ENCODE assay signal across 12 cellular contexts in the genomic region with DNA sequence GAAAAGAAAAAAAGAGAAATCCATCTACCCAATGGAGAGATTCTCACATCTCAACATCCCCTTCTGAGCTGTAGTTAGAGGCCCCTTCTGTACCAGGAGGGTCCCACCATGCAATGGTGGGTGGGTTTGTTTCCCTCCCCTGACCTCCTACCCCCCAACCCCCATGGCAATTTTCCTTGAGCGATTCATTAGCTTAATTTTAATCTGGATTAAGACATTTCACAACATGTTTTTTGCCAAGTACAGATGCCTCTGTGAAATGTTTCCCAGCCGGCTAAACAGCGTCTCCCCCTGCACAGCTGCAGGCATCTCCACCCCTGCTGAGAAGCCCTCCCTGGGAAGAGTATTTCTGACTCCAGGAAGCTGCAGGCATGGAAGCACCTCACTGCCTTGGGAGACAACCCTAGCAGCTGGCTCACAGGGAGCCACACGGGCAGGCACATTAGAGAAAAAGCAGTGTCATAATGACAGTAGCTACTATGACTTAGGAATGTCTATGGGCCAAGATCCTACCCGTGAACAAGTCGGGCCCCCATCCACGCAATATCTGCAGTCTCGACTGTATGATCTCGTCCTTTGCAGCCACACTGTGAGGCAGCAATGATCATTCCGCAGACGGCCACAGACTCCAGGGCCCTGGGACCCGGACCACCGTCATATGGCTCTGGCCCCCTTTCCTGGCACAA.
DNase-seq lines count a peak whose midpoint lies in the region; ATAC-seq, FAIRE-seq and TF ChIP-seq lines count a peak whose summit lies in the region.
"Had no signal": no experiment of that assay in that cellular context is flagged by ENCODE, and none has a peak within 500 bp of the region (broad histone marks: within the 10 kb centered on the region; RNA-seq: fewer than 3 reads in every experiment).

No MANE protein-coding gene starts in this region.

- H3F3A ChIP-seq in GM23338 (replicated peaks; ENCODE audit: low read depth), result no peaks in the 10 kb centered on the region

- TF ChIP-seq CTCF in GM23338 (conservative IDR thresholded peaks at IDR 0.05; ENCODE audit: low read depth in 2 of 2) (no peak), body of pancreas (IDR thresholded peaks at IDR 0.05) (no peak), kidney (IDR thresholded peaks at IDR 0.05; ENCODE audit: borderline replicate concordance, extremely low read depth, insufficient read depth) (no peak)

- H3K9ac ChIP-seq in kidney (ENCODE audit: low read length in 2 of 2) (no peak overlapping the region), stomach smooth muscle (ENCODE audit: low read length in 2 of 2) (no peak overlapping the region)

- H2AFZ ChIP-seq in GM23338, result no peak overlapping the region

- WGBS in body of pancreas, 2 donors, result 38 to 71% methylated on average over 1 to 13 of the region's 13 CpGs

- H3K36me3 ChIP-seq in GM23338 (ENCODE audit: insufficient read depth) (no peaks in the 10 kb centered on the region), body of pancreas (replicated peaks in 1 of 2; ENCODE audit: insufficient read depth in 1 of 2, low read depth in 2 of 2) (no peaks in the 10 kb centered on the region), kidney (ENCODE audit: control insufficient read depth in 1 of 2, insufficient read depth in 2 of 2, low read length in 2 of 2) (no peaks in the 10 kb centered on the region), stomach smooth muscle (ENCODE audit: control insufficient read depth in 2 of 2, insufficient read depth in 2 of 2, low read length in 2 of 2) (no peaks in the 10 kb centered on the region)

- H3K4me3 Mint-ChIP-seq in GM23338, result no peak overlapping the region
- H3K4me3 Mint-ChIP-seq: activated CD8-positive, alpha-beta memory T cell treated with anti-CD3 and anti-CD28 coated beads, Interleukin-2, amount 10 ng/mL, durations not matched to agents 7 days and 5 days had no signal

- no peak for FAIRE-seq in kidney (lab: Jason Lieb, UNC)
- FAIRE-seq: colon had no signal

- H3K9me3 ChIP-seq in body of pancreas (no peaks in the 10 kb centered on the region), kidney (ENCODE audit: control insufficient read depth in 1 of 2, low read length in 2 of 2) (no peaks in the 10 kb centered on the region), stomach smooth muscle (ENCODE audit: control insufficient read depth in 2 of 2, low read length in 2 of 2) (no peaks in the 10 kb centered on the region)

- 0 out of 2 replicates have a peak overlapping the region, but pooled peaks have one; percentile 75 for H3K27ac Mint-ChIP-seq in GM23338
- H3K27ac Mint-ChIP-seq: activated CD8-positive, alpha-beta memory T cell treated with anti-CD3 and anti-CD28 coated beads, Interleukin-2, amount 10 ng/mL, durations not matched to agents 7 days and 5 days had no signal

- no peaks in the 10 kb centered on the region for H4K20me1 ChIP-seq in GM23338 (replicated peaks; ENCODE audit: insufficient read depth)

- no peaks in the 10 kb centered on the region for H3K9me2 ChIP-seq in GM23338 (ENCODE audit: insufficient read depth)

- peaks cover 3% of the 10 kb centered on the region; the same call in 1 of the 2 replicates for H3K79me2 ChIP-seq in GM23338 (replicated peaks; ENCODE audit: insufficient read depth)

- H3K4me3 ChIP-seq in GM23338 (no peak overlapping the region), body of pancreas (no peak overlapping the region), kidney (ENCODE audit: low read length in 2 of 2) (no peak overlapping the region), stomach smooth muscle (ENCODE audit: low read length in 2 of 2) (peak overlapping the region in 1 of 2 donors; percentile 35)

- peak overlapping the region; percentile 38; the same call in 1 of the 2 replicates for H3K4me2 ChIP-seq in GM23338

- H3K4me1 ChIP-seq in GM23338 (ENCODE audit: insufficient read depth) (peaks cover 9% of the 10 kb centered on the region), body of pancreas (peaks cover 3% of the 10 kb centered on the region), kidney (ENCODE audit: control insufficient read depth in 1 of 2, insufficient read depth in 1 of 2, low read depth in 1 of 2, low read length in 2 of 2) (peaks cover 0 to 13% of the 10 kb centered on the region in 2 donors), stomach smooth muscle (ENCODE audit: control insufficient read depth, insufficient read depth, low read length) (peaks cover 14% of the 10 kb centered on the region)

- peaks cover 4% of the 10 kb centered on the region for H3K27me3 Mint-ChIP-seq in GM23338 (ENCODE audit: insufficient read depth, low read depth, poor library complexity)
- H3K27me3 Mint-ChIP-seq: activated CD8-positive, alpha-beta memory T cell treated with anti-CD3 and anti-CD28 coated beads, Interleukin-2, amount 10 ng/mL, durations not matched to agents 7 days and 5 days had no signal

- no peaks in the 10 kb centered on the region for H3K9me3 Mint-ChIP-seq in GM23338

- H3K36me3 Mint-ChIP-seq in GM23338 (ENCODE audit: low read depth), result no peaks in the 10 kb centered on the region
- H3K36me3 Mint-ChIP-seq: activated CD8-positive, alpha-beta memory T cell treated with anti-CD3 and anti-CD28 coated beads, Interleukin-2, amount 10 ng/mL, durations not matched to agents 7 days and 5 days had no signal

- ATAC-seq in GM23338 (peak; percentile 24; the same call in 2 of the 3 replicates), body of pancreas (peak; percentile 41)

- H3K27me3 ChIP-seq in GM23338 (ENCODE audit: insufficient read depth), result no peaks in the 10 kb centered on the region
- no peaks in the 10 kb centered on the region for H3K27me3 ChIP-seq in body of pancreas
- no peaks in the 10 kb centered on the region for H3K27me3 ChIP-seq in stomach smooth muscle (ENCODE audit: control insufficient read depth in 1 of 2, insufficient read depth in 2 of 2, low read length in 2 of 2)

- peaks cover 12% of the 10 kb centered on the region for H3K4me1 Mint-ChIP-seq in GM23338

- intact Hi-C loops in body of pancreas (cut with DNase I), result no loop called here
- intact Hi-C loops in kidney (cut with DNase I), result no loop called here

- TF ChIP-seq POLR2A in body of pancreas (IDR thresholded peaks at IDR 0.05), result no peak

- DNase-seq in GM23338 (ENCODE audit: low spot score), result no peak
- DNase-seq in body of pancreas, result no peak
- DNase-seq in kidney, result peak; percentile 68
- no peak for DNase-seq in NCI-H510A (lab: John Stamatoyannopoulos, UW)
- no peak for DNase-seq in NCI-H2081 (lab: John Stamatoyannopoulos, UW)
- DNase-seq in NCI-H345 (lab: John Stamatoyannopoulos, UW), result no peak
- DNase-seq in GDM1 (lab: John Stamatoyannopoulos, UW), result no peak
- DNase-seq: activated CD8-positive, alpha-beta memory T cell treated with anti-CD3 and anti-CD28 coated beads, Interleukin-2, amount 10 ng/mL, durations not matched to agents 7 days and 5 days; NCI-H1048; stimulated activated CD4-positive, alpha-beta T cell treated with anti-CD3 and anti-CD28 coated beads, Interleukin-2, amount 100 ng/mL, for 48 hours had no signal

- H3K27ac ChIP-seq in GM23338 (ENCODE audit: low read depth), result no peak overlapping the region; the same call in 1 of the 2 replicates
- no peak overlapping the region for H3K27ac ChIP-seq in body of pancreas
- peak overlapping the region; percentile 57 to 72 for H3K27ac ChIP-seq in kidney (ENCODE audit: low read depth in 2 of 2, low read length in 2 of 2)
- peak overlapping the region; percentile 24 for H3K27ac ChIP-seq in stomach smooth muscle (ENCODE audit: low read length)

TF ChIP-seq in GM23338, 12 proteins besides CTCF, POLR2A, EP300 and RAD21 (continues in another document):
- no peak for TF ChIP-seq NANOG (IDR thresholded peaks at IDR 0.05; ENCODE audit: borderline replicate concordance)

Comparison
In these comparisons a context has a peak if more than half of its experiments do, and no peak if none do; other contexts are left out.
1. H3K27ac ChIP-seq: peak in kidney (2 of 2) and stomach smooth muscle (single experiment); none in GM23338 (single experiment) and body of pancreas (0 of 4).